ENCODE assay signal across 19 cellular contexts in the genomic region with DNA sequence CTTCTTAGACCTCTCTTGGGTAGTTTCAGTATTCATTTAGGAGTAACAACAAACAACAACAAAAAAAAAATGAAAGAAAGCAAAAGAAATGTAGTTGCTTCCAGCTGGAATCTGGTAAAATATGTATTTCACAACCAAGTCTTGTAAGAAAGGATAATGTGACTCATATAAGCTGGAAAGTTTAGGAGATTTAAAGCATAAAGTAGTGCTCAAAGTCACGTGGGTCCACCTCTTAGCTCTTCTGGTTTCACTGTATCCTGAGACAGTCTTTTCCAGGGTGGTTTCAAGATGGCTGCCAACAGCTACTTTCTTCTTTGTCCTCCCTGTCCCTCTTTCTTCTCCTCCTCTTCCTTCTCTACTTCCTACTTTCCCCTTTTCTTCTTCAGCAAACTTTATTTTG.
DNase-seq lines count a peak whose midpoint lies in the region; ATAC-seq, FAIRE-seq and TF ChIP-seq lines count a peak whose summit lies in the region.
"Had no signal": no experiment of that assay in that cellular context is flagged by ENCODE, and none has a peak within 500 bp of the region (broad histone marks: within the 10 kb centered on the region; RNA-seq: fewer than 3 reads in every experiment).

No MANE protein-coding gene starts in this region.

- no peak for FAIRE-seq in bronchial epithelial cell (lab: Jason Lieb, UNC)
- FAIRE-seq: GM18507, GM19239 had no signal

- H2AK5ac ChIP-seq in mesenchymal stem cell (ENCODE audit: low read length, severe bottlenecking): no peak overlapping the region

- H3K9me3 ChIP-seq in mesenchymal stem cell (ENCODE audit: control insufficient read depth, low read length): peaks cover 13% of the 10 kb centered on the region
- H3K9me3 ChIP-seq: ovary had no signal

- H3K4me1 Mint-ChIP-seq in stimulated activated naive B cell treated with anti-CD40 and anti-IgM and Interleukin-4, amounts not matched to agents 10 μg/mL and 1 μg/mL and 100 μg/mL, for 72 hours: no peaks in the 10 kb centered on the region
- H3K4me1 Mint-ChIP-seq in WTC11: peaks cover 7% of the 10 kb centered on the region
- H3K4me1 Mint-ChIP-seq: activated B cell treated with CpG ODN at 0.5 μM for 24 hours had no signal

- no peak overlapping the region for H2BK15ac ChIP-seq in mesenchymal stem cell (ENCODE audit: low read depth, poor library complexity, severe bottlenecking)

- CTCF ChIA-PET in WTC11 (lab: Charles Lee): interaction anchor here (1.1 kb wide), 1 partner anchor 16 kb away, joined by 4 read pairs; no protein-coding TSS in a partner anchor

- no peak overlapping the region for H4K91ac ChIP-seq in mesenchymal stem cell (ENCODE audit: low read length)

- H3K27me3 ChIP-seq in bronchial epithelial cell (ENCODE audit: control insufficient read depth, insufficient read depth, low read length) (no peaks in the 10 kb centered on the region), mesenchymal stem cell (ENCODE audit: control insufficient read depth in 1 of 2, insufficient read depth in 1 of 2, low read length in 2 of 2) (no peaks in the 10 kb centered on the region)
- H3K27me3 ChIP-seq: ovary had no signal

- H2BK12ac ChIP-seq in mesenchymal stem cell (ENCODE audit: low read length in 2 of 2): no peak overlapping the region

- H3K23ac ChIP-seq in mesenchymal stem cell (ENCODE audit: low read length in 2 of 2): no peak overlapping the region

- peak overlapping the region; percentile 42 for H3K9ac ChIP-seq in mesenchymal stem cell (ENCODE audit: low read length)

- no peak overlapping the region for H4K8ac ChIP-seq in mesenchymal stem cell (ENCODE audit: low read length)

- H3K4me3 Mint-ChIP-seq in stimulated activated naive B cell treated with anti-CD40 and anti-IgM and Interleukin-4, amounts not matched to agents 10 μg/mL and 1 μg/mL and 100 μg/mL, for 72 hours: no peak overlapping the region
- H3K4me3 Mint-ChIP-seq in WTC11: no peak overlapping the region
- H3K4me3 Mint-ChIP-seq: activated B cell treated with CpG ODN at 0.5 μM for 24 hours had no signal

- peaks cover 14 to 17% of the 10 kb centered on the region in 2 donors for H3K27me3 Mint-ChIP-seq in stimulated activated naive B cell treated with anti-CD40 and anti-IgM and Interleukin-4, amounts not matched to agents 10 μg/mL and 1 μg/mL and 100 μg/mL, for 72 hours
- no peaks in the 10 kb centered on the region for H3K27me3 Mint-ChIP-seq in WTC11 (ENCODE audit: low read depth)

- H2AFZ ChIP-seq in mesenchymal stem cell (ENCODE audit: low read depth, low read length): no peak overlapping the region

- ATAC-seq in HG03378 (IDR thresholded peaks at IDR 0.05; ENCODE audit: unreplicated experiment) (no peak), WTC11 (no peak)
- no peak for ATAC-seq in stimulated activated naive B cell treated with anti-CD40 and anti-IgM and Interleukin-4, amounts not matched to agents 10 μg/mL and 1 μg/mL and 100 μg/mL, for 72 hours (replicated peaks)
- ATAC-seq: left cardiac atrium; stimulated activated naive CD8-positive, alpha-beta T cell treated with anti-CD3 and anti-CD28 coated beads, Interleukin-15, Interleukin-2, amounts not matched to agents 100 U/mL and 50 U/mL, for 24 hours had no signal

- H3K27ac ChIP-seq in mesenchymal stem cell (ENCODE audit: low read length, poor library complexity, severe bottlenecking): no peak overlapping the region
- H3K27ac ChIP-seq: coronary artery, ovary had no signal

- peaks cover 10 to 16% of the 10 kb centered on the region in 2 donors for H3K9me3 Mint-ChIP-seq in stimulated activated naive B cell treated with anti-CD40 and anti-IgM and Interleukin-4, amounts not matched to agents 10 μg/mL and 1 μg/mL and 100 μg/mL, for 72 hours
- H3K9me3 Mint-ChIP-seq in WTC11: peaks cover 25% of the 10 kb centered on the region

- POLR2A ChIA-PET in WTC11 (lab: Charles Lee): no interaction called here

- no peak for TF ChIP-seq CTCF in AG09319 (IDR thresholded peaks at IDR 0.05; ENCODE audit: low read depth, low read length)
- TF ChIP-seq CTCF in bronchial epithelial cell (IDR thresholded peaks at IDR 0.05; ENCODE audit: insufficient read depth, low read length, severe bottlenecking): no peak
- TF ChIP-seq CTCF in WTC11 (IDR thresholded peaks at IDR 0.05): no peak

- peaks cover 2 to 9% of the 10 kb centered on the region in 2 donors for H3K36me3 Mint-ChIP-seq in stimulated activated naive B cell treated with anti-CD40 and anti-IgM and Interleukin-4, amounts not matched to agents 10 μg/mL and 1 μg/mL and 100 μg/mL, for 72 hours
- H3K36me3 Mint-ChIP-seq in WTC11: peaks cover 24% of the 10 kb centered on the region

- H2BK5ac ChIP-seq in mesenchymal stem cell (ENCODE audit: low read depth, low read length, poor library complexity, severe bottlenecking): no peak overlapping the region

- no peak overlapping the region for H3K4me2 ChIP-seq in mesenchymal stem cell (ENCODE audit: low read length, poor library complexity, severe bottlenecking)

- H3K4me3 ChIP-seq in bronchial epithelial cell (ENCODE audit: low read depth, low read length) (no peak overlapping the region), mesenchymal stem cell (ENCODE audit: insufficient read depth in 1 of 2, low read depth in 1 of 2, low read length in 2 of 2) (no peak overlapping the region)
- H3K4me3 ChIP-seq: coronary artery, ovary had no signal

- H3K4me1 ChIP-seq in mesenchymal stem cell (ENCODE audit: control insufficient read depth, insufficient read depth, low read depth, low read length): no peaks in the 10 kb centered on the region
- H3K4me1 ChIP-seq: BE2C had no signal

- no peak overlapping the region for H3K14ac ChIP-seq in mesenchymal stem cell (ENCODE audit: low read length in 2 of 2)

- H3K36me3 ChIP-seq in bronchial epithelial cell (ENCODE audit: control insufficient read depth, insufficient read depth, low read length) (no peaks in the 10 kb centered on the region), mesenchymal stem cell (ENCODE audit: control insufficient read depth in 1 of 2, insufficient read depth in 2 of 2, low read depth in 1 of 2, low read length in 2 of 2) (no peaks in the 10 kb centered on the region)
- H3K36me3 ChIP-seq: BE2C, ovary had no signal

- no peak overlapping the region for H3K18ac ChIP-seq in mesenchymal stem cell (ENCODE audit: low read depth in 1 of 2, low read length in 2 of 2)

- no peaks in the 10 kb centered on the region for H3K79me1 ChIP-seq in mesenchymal stem cell (replicated peaks; ENCODE audit: low read length, poor library complexity, severe bottlenecking)

- no peak overlapping the region for H3K27ac Mint-ChIP-seq in stimulated activated naive B cell treated with anti-CD40 and anti-IgM and Interleukin-4, amounts not matched to agents 10 μg/mL and 1 μg/mL and 100 μg/mL, for 72 hours
- H3K27ac Mint-ChIP-seq in WTC11: no peak overlapping the region
- H3K27ac Mint-ChIP-seq: activated B cell treated with CpG ODN at 0.5 μM for 24 hours had no signal

- no peak overlapping the region for H3K4ac ChIP-seq in mesenchymal stem cell (ENCODE audit: low read depth in 1 of 2, low read length in 2 of 2)

- H2BK120ac ChIP-seq in mesenchymal stem cell (ENCODE audit: low read depth, low read length): no peak overlapping the region

- DNase-seq in AG09319 (ENCODE audit: extremely low read depth, low read depth): peak; percentile 4
- DNase-seq in HS-5 (ENCODE audit: low read depth): peak; percentile 53
- DNase-seq in bronchial epithelial cell (ENCODE audit: low read depth): peak; percentile 36
- peak; percentile 10 for DNase-seq in mesenchymal stem cell
- DNase-seq in stimulated activated naive B cell treated with anti-CD40 and anti-IgM and Interleukin-4, amounts not matched to agents 10 μg/mL and 1 μg/mL and 100 μg/mL, for 72 hours: no peak
- DNase-seq in DMS153 (lab: John Stamatoyannopoulos, UW): no peak
- no peak for DNase-seq in WTC11 (ENCODE audit: low spot score)
- DNase-seq: activated B cell treated with CpG ODN at 0.5 μM for 24 hours; activated effector memory CD4-positive, alpha-beta T cell treated with Interleukin-2 at 50 U/mL for 16 hours; aorta; BE2C; left cardiac atrium; NCI-H69; ovary; stimulated activated naive CD8-positive, alpha-beta T cell treated with anti-CD3 and anti-CD28 coated beads, Interleukin-15, Interleukin-2, amounts not matched to agents 100 U/mL and 50 U/mL, for 24 hours had no signal

- 67% methylated on average over 1 of the region's 1 CpG for WGBS in mesenchymal stem cell

TF ChIP-seq in WTC11, 78 proteins besides CTCF, POLR2A, EP300 and RAD21 (continues in another document):
- TF ChIP-seq, protein P1, sequence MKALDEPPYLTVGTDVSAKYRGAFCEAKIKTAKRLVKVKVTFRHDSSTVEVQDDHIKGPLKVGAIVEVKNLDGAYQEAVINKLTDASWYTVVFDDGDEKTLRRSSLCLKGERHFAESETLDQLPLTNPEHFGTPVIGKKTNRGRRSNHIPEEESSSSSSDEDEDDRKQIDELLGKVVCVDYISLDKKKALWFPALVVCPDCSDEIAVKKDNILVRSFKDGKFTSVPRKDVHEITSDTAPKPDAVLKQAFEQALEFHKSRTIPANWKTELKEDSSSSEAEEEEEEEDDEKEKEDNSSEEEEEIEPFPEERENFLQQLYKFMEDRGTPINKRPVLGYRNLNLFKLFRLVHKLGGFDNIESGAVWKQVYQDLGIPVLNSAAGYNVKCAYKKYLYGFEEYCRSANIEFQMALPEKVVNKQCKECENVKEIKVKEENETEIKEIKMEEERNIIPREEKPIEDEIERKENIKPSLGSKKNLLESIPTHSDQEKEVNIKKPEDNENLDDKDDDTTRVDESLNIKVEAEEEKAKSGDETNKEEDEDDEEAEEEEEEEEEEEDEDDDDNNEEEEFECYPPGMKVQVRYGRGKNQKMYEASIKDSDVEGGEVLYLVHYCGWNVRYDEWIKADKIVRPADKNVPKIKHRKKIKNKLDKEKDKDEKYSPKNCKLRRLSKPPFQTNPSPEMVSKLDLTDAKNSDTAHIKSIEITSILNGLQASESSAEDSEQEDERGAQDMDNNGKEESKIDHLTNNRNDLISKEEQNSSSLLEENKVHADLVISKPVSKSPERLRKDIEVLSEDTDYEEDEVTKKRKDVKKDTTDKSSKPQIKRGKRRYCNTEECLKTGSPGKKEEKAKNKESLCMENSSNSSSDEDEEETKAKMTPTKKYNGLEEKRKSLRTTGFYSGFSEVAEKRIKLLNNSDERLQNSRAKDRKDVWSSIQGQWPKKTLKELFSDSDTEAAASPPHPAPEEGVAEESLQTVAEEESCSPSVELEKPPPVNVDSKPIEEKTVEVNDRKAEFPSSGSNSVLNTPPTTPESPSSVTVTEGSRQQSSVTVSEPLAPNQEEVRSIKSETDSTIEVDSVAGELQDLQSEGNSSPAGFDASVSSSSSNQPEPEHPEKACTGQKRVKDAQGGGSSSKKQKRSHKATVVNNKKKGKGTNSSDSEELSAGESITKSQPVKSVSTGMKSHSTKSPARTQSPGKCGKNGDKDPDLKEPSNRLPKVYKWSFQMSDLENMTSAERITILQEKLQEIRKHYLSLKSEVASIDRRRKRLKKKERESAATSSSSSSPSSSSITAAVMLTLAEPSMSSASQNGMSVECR (CRISPR knock-in tag; IDR thresholded peaks at IDR 0.05; ENCODE audit: borderline replicate concordance): no peak
- TF ChIP-seq NFATC4 (CRISPR knock-in tag; IDR thresholded peaks at IDR 0.05): no peak

Comparison
In these comparisons a context has a peak if more than half of its experiments do, and no peak if none do; other contexts are left out.
1. DNase-seq: peak in AG09319 (single experiment), HS-5 (single experiment), bronchial epithelial cell (single experiment) and mesenchymal stem cell (single experiment); none in stimulated activated naive B cell treated with anti-CD40 and anti-IgM and Interleukin-4, amounts not matched to agents 10 μg/mL and 1 μg/mL and 100 μg/mL, for 72 hours (single experiment), DMS153 (single experiment) and WTC11 (single experiment).